ENCODE assay signal across 15 cellular contexts in the genomic region with DNA sequence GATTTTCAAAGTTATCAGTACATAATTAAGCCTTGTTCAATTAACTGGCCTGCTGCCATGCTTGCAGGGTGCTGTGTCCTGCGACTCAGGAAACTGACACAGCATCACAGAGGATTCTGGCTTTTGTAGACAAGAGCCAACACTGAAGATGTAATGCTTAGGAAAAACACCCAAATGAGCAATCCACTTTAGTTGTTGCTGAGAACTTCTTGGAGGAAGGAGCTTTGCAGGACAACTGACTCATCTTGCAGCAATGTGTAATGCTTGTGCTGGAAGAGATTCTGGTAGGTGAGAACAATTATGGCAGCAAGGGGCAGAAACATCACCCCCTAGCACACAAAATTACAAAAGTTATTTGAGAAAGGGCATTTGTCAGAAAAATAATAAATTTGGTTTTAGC.
DNase-seq lines count a peak whose midpoint lies in the region; ATAC-seq, FAIRE-seq and TF ChIP-seq lines count a peak whose summit lies in the region.
"Had no signal": no experiment of that assay in that cellular context is flagged by ENCODE, and none has a peak within 500 bp of the region (broad histone marks: within the 10 kb centered on the region; RNA-seq: fewer than 3 reads in every experiment).

No MANE protein-coding gene starts in this region.

- ATAC-seq in HG02642 (IDR thresholded peaks at IDR 0.05; ENCODE audit: poor library complexity, unreplicated experiment), result no peak
- ATAC-seq in HepG2, result no peak
- ATAC-seq in HG03342 (IDR thresholded peaks at IDR 0.05; ENCODE audit: unreplicated experiment), result no peak
- ATAC-seq: activated T-cell treated with anti-CD3 and anti-CD28 coated beads, Interleukin-2, amount 50 U/mL, for 72 hours had no signal

- H3K27ac ChIP-seq in HepG2 (ENCODE audit: extremely low read length, insufficient read depth, low read length), result no peak overlapping the region
- H3K27ac ChIP-seq: esophagus muscularis mucosa had no signal

- no peak overlapping the region for H2AFZ ChIP-seq in HepG2 (ENCODE audit: low read length)

- H3K79me2 ChIP-seq in HepG2 (ENCODE audit: insufficient read depth, low read length), result no peaks in the 10 kb centered on the region

- no peaks in the 10 kb centered on the region for H3K27me3 ChIP-seq in HepG2 (ENCODE audit: control insufficient read depth in 1 of 2, insufficient read depth in 2 of 2, low read length in 2 of 2)
- H3K27me3 ChIP-seq: esophagus muscularis mucosa had no signal

- FAIRE-seq in HepG2 (lab: Jason Lieb, UNC), result no peak

- H3K36me3 ChIP-seq in HepG2 (replicated peaks in 1 of 2; ENCODE audit: control insufficient read depth in 1 of 2, insufficient read depth in 2 of 2, low read length in 2 of 2), result no peaks in the 10 kb centered on the region
- H3K36me3 ChIP-seq: esophagus muscularis mucosa had no signal

- no peak for TF ChIP-seq POLR2A in HepG2 (IDR thresholded peaks at IDR 0.05; ENCODE audit: insufficient read depth in 1 of 2, low read depth in 2 of 2, low read length in 2 of 2)

- no peak overlapping the region for H3K9ac ChIP-seq in HepG2 (ENCODE audit: insufficient read depth, low read depth, low read length)

- intact Hi-C loops in HepG2 (cut with micrococcal nuclease; ENCODE audit: unreplicated experiment), result no loop called here

- H3K4me2 ChIP-seq in HepG2 (ENCODE audit: low read depth, low read length), result no peak overlapping the region

- in situ Hi-C loops in HepG2 (cut with HindIII; ENCODE audit: extremely low pct_ligation_motif_present, low pct_unique_long_range_greater_than_20kb), result no loop called here

- no peaks in the 10 kb centered on the region for H4K20me1 ChIP-seq in HepG2 (ENCODE audit: insufficient read depth, low read length)

- CTCF ChIA-PET in HepG2 (lab: Yijun Ruan, JAX; ENCODE audit: low intra/inter-chr PET ratio, low total read pairs), result no interaction called here

- no peaks in the 10 kb centered on the region for H3K9me3 ChIP-seq in HepG2 (ENCODE audit: low read length)
- H3K9me3 ChIP-seq: esophagus muscularis mucosa had no signal

- TF ChIP-seq CTCF in HepG2 (CRISPR knock-in tag; IDR thresholded peaks at IDR 0.05), result no peak

- TF ChIP-seq RAD21 in HepG2 (CRISPR knock-in tag; IDR thresholded peaks at IDR 0.05), result no peak

- H3K4me3 ChIP-seq in HepG2 (replicated peaks in 1 of 3; ENCODE audit: insufficient read depth in 1 of 3, low read depth in 2 of 3, low read length in 3 of 3), result no peak overlapping the region
- H3K4me3 ChIP-seq: esophagus muscularis mucosa had no signal

- TF ChIP-seq EP300 in HepG2 (IDR thresholded peaks at IDR 0.05; ENCODE audit: low read depth in 2 of 2, low read length in 2 of 2) (no peak), HepG2 (CRISPR knock-in tag; IDR thresholded peaks at IDR 0.05; ENCODE audit: borderline replicate concordance) (no peak)

- no peaks in the 10 kb centered on the region for H3K4me1 ChIP-seq in HepG2 (ENCODE audit: insufficient read depth, low read length)
- H3K4me1 ChIP-seq: esophagus muscularis mucosa had no signal

- POLR2A ChIA-PET in HepG2 (lab: Yijun Ruan, JAX), result no interaction called here

- no TSS peak for BruUV-seq in HepG2 (replicated peaks; lab: Mats Ljungman, UMichigan)

- WGBS in HepG2 (ENCODE audit: low lambda C conversion rate), result 63% methylated on average over 1 of the region's 1 CpG

- peak; percentile 32 for DNase-seq in COLO829 (ENCODE audit: low spot score)
- peak; percentile 74 for DNase-seq in M059J (ENCODE audit: low read depth)
- peak; percentile 0 for DNase-seq in dermis blood vessel endothelial cell
- peak; percentile 17 for DNase-seq in kidney glomerular epithelial cell (lab: John Stamatoyannopoulos, UW)
- DNase-seq in activated gamma-delta T cell (lab: John Stamatoyannopoulos, UW), result no peak
- DNase-seq in HepG2 (ENCODE audit: low spot score), result no peak
- DNase-seq: activated CD4-positive, alpha-beta T cell treated with anti-CD3 and anti-CD28 coated beads for 1 hour; activated T-cell treated with anti-CD3 and anti-CD28 coated beads, Interleukin-2, amount 50 U/mL, for 72 hours; Kasumi-1; naive B cell; NCI-H2107; substantia nigra had no signal

TF ChIP-seq in HepG2, 621 proteins besides CTCF, POLR2A, EP300 and RAD21:
- no peak for TF ChIP-seq POGZ (CRISPR knock-in tag; IDR thresholded peaks at IDR 0.05)

Comparison
In these comparisons a context has a peak if more than half of its experiments do, and no peak if none do; other contexts are left out.
1. DNase-seq: peak in COLO829 (single experiment), M059J (single experiment), dermis blood vessel endothelial cell (single experiment) and kidney glomerular epithelial cell (single experiment); none in activated gamma-delta T cell (single experiment) and HepG2 (single experiment).